In genomic region chr2:57760448-57760847, GRCh38 we compare ENCODE assay signal across 9 cellular contexts.
A peak's percentile ranks its signal among the peaks of the same experiment; 100 is the strongest.
DNase-seq lines count a peak whose midpoint lies in the region; ATAC-seq, FAIRE-seq and TF ChIP-seq lines count a peak whose summit lies in the region.
"Had no signal": no experiment of that assay in that cellular context is flagged by ENCODE, and none has a peak within 500 bp of the region (broad histone marks: within the 10 kb centered on the region; RNA-seq: fewer than 3 reads in every experiment).

No MANE protein-coding gene starts in this region.

- 43 to 55% methylated on average over 2 to 3 of the region's 3 CpGs for WGBS in ectodermal cell, 2 experiments

- peak; percentile 88 for FAIRE-seq in GM12891 (lab: Jason Lieb, UNC)

- H3K4me1 ChIP-seq in ectodermal cell (ENCODE audit: control insufficient read depth, insufficient read depth, low read length): peaks cover 6% of the 10 kb centered on the region

- no peaks in the 10 kb centered on the region for H3K36me3 ChIP-seq in ectodermal cell (ENCODE audit: control insufficient read depth, insufficient read depth, low read length)

- H3K9me3 Mint-ChIP-seq in activated T-helper 17 cell treated with anti-CD3 and anti-CD28 coated beads, Interleukin-2, amount 50 U/mL, for 72 hours: no peaks in the 10 kb centered on the region

- no peaks in the 10 kb centered on the region for H3K36me3 Mint-ChIP-seq in activated T-helper 17 cell treated with anti-CD3 and anti-CD28 coated beads, Interleukin-2, amount 50 U/mL, for 72 hours (ENCODE audit: low read depth)

- no peaks in the 10 kb centered on the region for H3K27me3 ChIP-seq in ectodermal cell (ENCODE audit: control insufficient read depth, insufficient read depth, low read length, poor library complexity, severe bottlenecking)

- H3K4me3 Mint-ChIP-seq in activated T-helper 17 cell treated with anti-CD3 and anti-CD28 coated beads, Interleukin-2, amount 50 U/mL, for 72 hours: no peak overlapping the region

- no peak for DNase-seq in GM12891 (ENCODE audit: insufficient read length, low spot score)
- peak; percentile 5 for DNase-seq in LHCN-M2 (ENCODE audit: low read depth)
- no peak for DNase-seq in NCI-H82 (lab: John Stamatoyannopoulos, UW)
- DNase-seq in D341Med (ENCODE audit: low spot score): no peak
- no peak for DNase-seq in COR-L47 (lab: John Stamatoyannopoulos, UW)

- H3K4me1 Mint-ChIP-seq in activated T-helper 17 cell treated with anti-CD3 and anti-CD28 coated beads, Interleukin-2, amount 50 U/mL, for 72 hours: no peaks in the 10 kb centered on the region

- ATAC-seq in GM21529 (IDR thresholded peaks at IDR 0.05; ENCODE audit: unreplicated experiment): peak; percentile 63
- ATAC-seq in activated T-helper 17 cell treated with anti-CD3 and anti-CD28 coated beads, Interleukin-2, amount 50 U/mL, for 72 hours (replicated peaks): no peak

- no peak for TF ChIP-seq POLR2A in GM12891 (IDR thresholded peaks at IDR 0.05; ENCODE audit: low read depth, low read length)

- H3K9me3 ChIP-seq in ectodermal cell (ENCODE audit: control insufficient read depth, low read length): no peaks in the 10 kb centered on the region

- H3K27ac Mint-ChIP-seq in activated T-helper 17 cell treated with anti-CD3 and anti-CD28 coated beads, Interleukin-2, amount 50 U/mL, for 72 hours: no peak overlapping the region

- peak overlapping the region; percentile 83 for H3K27ac ChIP-seq in ectodermal cell (ENCODE audit: insufficient read depth, low read depth, low read length, poor library complexity, severe bottlenecking)
- H3K27ac ChIP-seq: HL-60 had no signal

- peaks cover 8% of the 10 kb centered on the region for H3K27me3 Mint-ChIP-seq in activated T-helper 17 cell treated with anti-CD3 and anti-CD28 coated beads, Interleukin-2, amount 50 U/mL, for 72 hours

- no peak overlapping the region for H3K4me3 ChIP-seq in ectodermal cell (ENCODE audit: insufficient read depth, low read depth, low read length)

TF ChIP-seq in GM12891, 5 proteins besides CTCF, POLR2A, EP300 and RAD21:
- TF ChIP-seq PAX5 (IDR thresholded peaks at IDR 0.05; ENCODE audit: insufficient read depth, low read length, severe bottlenecking) (no peak), TAF1 (IDR thresholded peaks at IDR 0.05; ENCODE audit: low read depth, low read length) (no peak), SPI1 (IDR thresholded peaks at IDR 0.05; ENCODE audit: low read depth, low read length) (no peak), POU2F2 (IDR thresholded peaks at IDR 0.05; ENCODE audit: low read depth, low read length) (no peak), POLR2AphosphoS5 (IDR thresholded peaks at IDR 0.05; ENCODE audit: low read depth, low read length) (no peak)
